ENCODE assay signal across 27 cellular contexts in genomic region chr4:121283319-121283718, GRCh38.
DNase-seq lines count a peak whose midpoint lies in the region; ATAC-seq, FAIRE-seq and TF ChIP-seq lines count a peak whose summit lies in the region.
"Had no signal": no experiment of that assay in that cellular context is flagged by ENCODE, and none has a peak within 500 bp of the region (broad histone marks: within the 10 kb centered on the region; RNA-seq: fewer than 3 reads in every experiment).

No MANE protein-coding gene starts in this region.

- no peak overlapping the region for H2AK5ac ChIP-seq in neuronal stem cell (ENCODE audit: low read depth, low read length)

- H3K4me3 ChIP-seq in neuronal stem cell (ENCODE audit: low read length in 2 of 2) (no peak overlapping the region), HepG2 (replicated peaks in 1 of 3; ENCODE audit: insufficient read depth in 1 of 3, low read depth in 2 of 3, low read length in 3 of 3) (no peak overlapping the region), smooth muscle cell (no peak overlapping the region), ovary (no peak overlapping the region)
- H3K4me3 ChIP-seq: BLaER1, GM12878 had no signal

- H3K9ac ChIP-seq in neuronal stem cell (ENCODE audit: low read depth, low read length, poor library complexity) = peak overlapping the region; percentile 13
- no peak overlapping the region for H3K9ac ChIP-seq in HepG2 (ENCODE audit: insufficient read depth, low read depth, low read length)
- H3K9ac ChIP-seq in smooth muscle cell (ENCODE audit: low read depth) = no peak overlapping the region
- H3K9ac ChIP-seq: BLaER1 had no signal

- peak overlapping the region; percentile 47 for H3K23ac ChIP-seq in neuronal stem cell (ENCODE audit: low read depth, low read length, poor library complexity)

- POLR2A ChIA-PET in HepG2 (lab: Yijun Ruan, JAX) = no interaction called here

- no TSS peak for BruUV-seq in HepG2 (replicated peaks; lab: Mats Ljungman, UMichigan)

- H4K8ac ChIP-seq in neuronal stem cell (ENCODE audit: low read depth, low read length) = no peak overlapping the region

- DNase-seq in neuronal stem cell (ENCODE audit: low spot score) = no peak
- peak; percentile 76 for DNase-seq in posterior vena cava (ENCODE audit: low spot score)
- DNase-seq in HepG2 (ENCODE audit: low spot score) = no peak
- DNase-seq in NCI-H2107 treated with DMSO at 0.1 percent for 48 hours (lab: John Stamatoyannopoulos, UW; ENCODE audit: unreplicated experiment) = no peak
- no peak for DNase-seq in smooth muscle cell (lab: John Stamatoyannopoulos, UW; ENCODE audit: unreplicated experiment)
- no peak for DNase-seq in ovary
- DNase-seq: 8988T; ACHN; BE2C; C1 segment of cervical spinal cord; CD4-positive, alpha-beta memory T cell; CD4-positive, CD25-positive, alpha-beta regulatory T cell; CD8-positive, alpha-beta memory T cell; COR-L47; DMS 273 treated with DMSO at 0.1 percent for 48 hours; DMS153; DMS53; DMS79; DND-41; EL; GDM1 had no signal

- no peak overlapping the region for H3K27ac ChIP-seq in neuronal stem cell (replicated peaks; ENCODE audit: low read length)
- H3K27ac ChIP-seq in HepG2 (ENCODE audit: extremely low read length, insufficient read depth, low read length) = no peak overlapping the region
- H3K27ac ChIP-seq in smooth muscle cell (ENCODE audit: low read depth) = no peak overlapping the region
- no peak overlapping the region for H3K27ac ChIP-seq in ovary
- H3K27ac ChIP-seq: BLaER1 had no signal

- no peaks in the 10 kb centered on the region for H3K79me1 ChIP-seq in neuronal stem cell (ENCODE audit: low read depth, low read length)

- peak overlapping the region; percentile 54 for H2BK5ac ChIP-seq in neuronal stem cell (ENCODE audit: low read length)

- no peak overlapping the region for H3K14ac ChIP-seq in neuronal stem cell (ENCODE audit: low read length)

- H3K4ac ChIP-seq in neuronal stem cell (ENCODE audit: low read length) = no peak overlapping the region

- TF ChIP-seq CTCF in HepG2 (CRISPR knock-in tag; IDR thresholded peaks at IDR 0.05) (no peak), smooth muscle cell (IDR thresholded peaks at IDR 0.05; ENCODE audit: borderline replicate concordance, insufficient read depth, poor library complexity, severe bottlenecking) (no peak), ovary (IDR thresholded peaks at IDR 0.05) (no peak)

- H3K9me3 ChIP-seq in neuronal stem cell (replicated peaks in 1 of 2; ENCODE audit: control insufficient read depth in 2 of 2, insufficient read depth in 1 of 2, low read depth in 1 of 2, low read length in 2 of 2) = no peaks in the 10 kb centered on the region
- no peaks in the 10 kb centered on the region; the same call in 1 of the 2 replicates for H3K9me3 ChIP-seq in HepG2 (ENCODE audit: low read length)
- no peaks in the 10 kb centered on the region for H3K9me3 ChIP-seq in smooth muscle cell (replicated peaks; ENCODE audit: low read depth)
- peaks cover 0 to 5% of the 10 kb centered on the region in 2 donors for H3K9me3 ChIP-seq in ovary
- H3K9me3 ChIP-seq: BE2C had no signal

- H3K79me2 ChIP-seq in HepG2 (ENCODE audit: insufficient read depth, low read length) (no peaks in the 10 kb centered on the region), smooth muscle cell (ENCODE audit: low read depth) (no peaks in the 10 kb centered on the region)

- H2AFZ ChIP-seq in neuronal stem cell (ENCODE audit: low read length) = no peak overlapping the region
- no peak overlapping the region for H2AFZ ChIP-seq in HepG2 (ENCODE audit: low read length)
- no peak overlapping the region for H2AFZ ChIP-seq in smooth muscle cell (ENCODE audit: low read depth)

- H3K27me3 ChIP-seq in neuronal stem cell (ENCODE audit: control insufficient read depth in 3 of 3, insufficient read depth in 3 of 3, low read depth in 1 of 3, low read length in 3 of 3) (no peaks in the 10 kb centered on the region), HepG2 (ENCODE audit: control insufficient read depth in 1 of 2, insufficient read depth in 2 of 2, low read length in 2 of 2) (no peaks in the 10 kb centered on the region), smooth muscle cell (ENCODE audit: low read depth) (no peaks in the 10 kb centered on the region), ovary (no peaks in the 10 kb centered on the region)
- H3K27me3 ChIP-seq: BE2C, BLaER1 had no signal

- no peak overlapping the region for H3K4me2 ChIP-seq in neuronal stem cell (ENCODE audit: insufficient read depth, low read length, poor library complexity, severe bottlenecking)
- H3K4me2 ChIP-seq in HepG2 (ENCODE audit: low read depth, low read length) = no peak overlapping the region
- H3K4me2 ChIP-seq in smooth muscle cell = no peak overlapping the region
- H3K4me2 ChIP-seq: BLaER1 had no signal

- no peak overlapping the region for H4K91ac ChIP-seq in neuronal stem cell (ENCODE audit: low read depth, low read length, poor library complexity)

- FAIRE-seq in HepG2 (lab: Jason Lieb, UNC) = no peak
- FAIRE-seq: A204.1, GM12878, GM12892, GM18507 had no signal

- H3K4me1 ChIP-seq in neuronal stem cell (ENCODE audit: control insufficient read depth in 2 of 2, insufficient read depth in 1 of 2, low read depth in 1 of 2, low read length in 2 of 2) (peaks cover 0 to 3% of the 10 kb centered on the region in 2 donors), HepG2 (ENCODE audit: insufficient read depth, low read length) (no peaks in the 10 kb centered on the region), smooth muscle cell (ENCODE audit: low read depth) (no peaks in the 10 kb centered on the region), ovary (ENCODE audit: insufficient read depth) (no peaks in the 10 kb centered on the region)
- H3K4me1 ChIP-seq: BE2C, BLaER1 had no signal

- TF ChIP-seq POLR2A in HepG2 (IDR thresholded peaks at IDR 0.05; ENCODE audit: insufficient read depth in 1 of 2, low read depth in 2 of 2, low read length in 2 of 2) (no peak), ovary (IDR thresholded peaks at IDR 0.05) (no peak)

- in situ Hi-C loops in HepG2 (cut with HindIII; ENCODE audit: extremely low pct_ligation_motif_present, low pct_unique_long_range_greater_than_20kb) = no loop called here

- H3K36me3 ChIP-seq in neuronal stem cell (replicated peaks in 1 of 2; ENCODE audit: control insufficient read depth in 2 of 2, insufficient read depth in 2 of 2, low read length in 2 of 2) (no peaks in the 10 kb centered on the region), HepG2 (replicated peaks in 1 of 2; ENCODE audit: control insufficient read depth in 1 of 2, insufficient read depth in 2 of 2, low read length in 2 of 2) (no peaks in the 10 kb centered on the region), smooth muscle cell (ENCODE audit: low read depth) (no peaks in the 10 kb centered on the region), ovary (no peaks in the 10 kb centered on the region)
- H3K36me3 ChIP-seq: BE2C, BLaER1 had no signal

- no peaks in the 10 kb centered on the region for H4K20me1 ChIP-seq in HepG2 (ENCODE audit: insufficient read depth, low read length)
- H4K20me1 ChIP-seq in smooth muscle cell (ENCODE audit: low read depth) = no peaks in the 10 kb centered on the region
- H4K20me1 ChIP-seq: BLaER1 had no signal

- WGBS in neuronal stem cell (ENCODE audit: extremely low coverage in 2 of 2, insufficient read length in 2 of 2, insufficient replicate concordance in 1 of 2), 2 donors = no CpG with 5 or more reads among the region's 1 CpG
- WGBS in HepG2 (ENCODE audit: low lambda C conversion rate) = no CpG with 5 or more reads among the region's 1 CpG
- 95% methylated on average over 1 of the region's 1 CpG for WGBS in smooth muscle cell (ENCODE audit: low lambda C conversion rate)
- WGBS in ovary, 3 donors = 86 to 100% (median 92%) methylated on average over 1 of the region's 1 CpG

- TF ChIP-seq RAD21 in HepG2 (CRISPR knock-in tag; IDR thresholded peaks at IDR 0.05) = no peak

- H3F3A ChIP-seq in smooth muscle cell (ENCODE audit: low read depth) = no peaks in the 10 kb centered on the region

- H2BK120ac ChIP-seq in neuronal stem cell (ENCODE audit: low read depth, low read length) = no peak overlapping the region

- no peak for TF ChIP-seq EP300 in HepG2 (IDR thresholded peaks at IDR 0.05; ENCODE audit: low read depth in 2 of 2, low read length in 2 of 2)
- TF ChIP-seq EP300 in HepG2 (CRISPR knock-in tag; IDR thresholded peaks at IDR 0.05; ENCODE audit: borderline replicate concordance) = no peak
- no peak for TF ChIP-seq EP300 in ovary (IDR thresholded peaks at IDR 0.05)

- H2BK15ac ChIP-seq in neuronal stem cell (ENCODE audit: low read length) = no peak overlapping the region

- intact Hi-C loops in posterior vena cava (cut with DNase I) = no loop called here
- intact Hi-C loops in HepG2 (cut with micrococcal nuclease; ENCODE audit: unreplicated experiment) = no loop called here
- intact Hi-C loops in ovary (cut with DNase I) = no loop called here

- H2BK12ac ChIP-seq in neuronal stem cell (ENCODE audit: low read length) = no peak overlapping the region

- ATAC-seq in esophagus mucosa = peak; percentile 15
- ATAC-seq in HepG2 = no peak
- ATAC-seq: GM12878 had no signal

- H3K18ac ChIP-seq in neuronal stem cell (ENCODE audit: low read length) = peak overlapping the region; percentile 27

- CTCF ChIA-PET in HepG2 (lab: Yijun Ruan, JAX; ENCODE audit: low intra/inter-chr PET ratio, low total read pairs) = no interaction called here

TF ChIP-seq in HepG2, 621 proteins besides CTCF, POLR2A, EP300 and RAD21:
- TF ChIP-seq ZNF121 (CRISPR knock-in tag; IDR thresholded peaks at IDR 0.05) (no peak), TP53 (CRISPR knock-in tag; conservative IDR thresholded peaks at IDR 0.05) (no peak), REL (CRISPR knock-in tag; conservative IDR thresholded peaks at IDR 0.05) (no peak), ZNF253 (CRISPR knock-in tag; IDR thresholded peaks at IDR 0.05; ENCODE audit: borderline replicate concordance) (no peak), ZNF7 (CRISPR knock-in tag; IDR thresholded peaks at IDR 0.05) (no peak), CERS6 (CRISPR knock-in tag; IDR thresholded peaks at IDR 0.05) (no peak), SALL1 (CRISPR knock-in tag; IDR thresholded peaks at IDR 0.05) (no peak)
